In genomic region chr2:205296959-205297358, GRCh38 we compare ENCODE assay signal across 2 cellular contexts.
TF ChIP-seq lines count a peak whose summit lies in the region.

No MANE protein-coding gene starts in this region.

TF ChIP-seq in GM23338, 12 proteins besides CTCF, POLR2A, EP300 and RAD21 (continued from another document):
- no peak for TF ChIP-seq REST (IDR thresholded peaks at IDR 0.05; ENCODE audit: unreplicated experiment)
- TF ChIP-seq ZNF331 (CRISPR knock-in tag; IDR thresholded peaks at IDR 0.05; ENCODE audit: low read depth): no peak
TF ChIP-seq in GM23338: peak in this region for 0.

TF ChIP-seq in K562, 482 proteins besides CTCF, POLR2A, EP300 and RAD21 (continued from another document):
- no peak for TF ChIP-seq ZNF551 (CRISPR knock-in tag; IDR thresholded peaks at IDR 0.05)
- no peak for TF ChIP-seq TEAD1 (CRISPR knock-in tag; IDR thresholded peaks at IDR 0.05)
TF ChIP-seq in K562: peak in this region for 5.
